In the genomic region with DNA sequence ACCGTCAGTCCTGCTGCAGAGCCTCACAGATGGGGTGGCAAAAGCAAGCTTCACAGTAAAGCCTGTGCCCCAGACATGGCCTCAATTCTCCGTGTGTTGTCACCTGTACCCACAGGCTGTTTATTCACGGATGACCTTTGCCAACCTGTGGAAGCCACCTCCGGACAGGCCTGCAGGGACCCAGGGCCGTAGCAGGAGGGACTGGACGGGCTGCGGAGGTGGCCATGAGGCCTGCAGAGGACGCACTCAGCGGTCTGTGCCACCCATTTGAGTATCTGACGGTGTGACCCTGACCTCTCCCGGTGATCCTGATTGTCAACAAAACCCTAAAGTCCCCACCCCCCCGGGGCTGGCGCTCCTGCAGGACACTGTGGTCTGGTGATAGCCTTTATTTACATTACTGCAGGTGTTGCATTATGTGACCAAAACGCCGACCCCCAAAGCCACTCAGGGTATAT, we compare ENCODE assay signal across 16 cellular contexts. TPM values are rescaled to one million over a fixed set of nuclear protein-coding genes. Genes with fewer than 3 reads are reported as not detected.
A peak's percentile ranks its signal among the peaks of the same experiment; 100 is the strongest.
DNase-seq lines count a peak whose midpoint lies in the region; TF ChIP-seq lines count a peak whose summit lies in the region.
"Had no signal": no experiment of that assay in that cellular context is flagged by ENCODE, and none has a peak within 500 bp of the region (broad histone marks: within the 10 kb centered on the region; RNA-seq: fewer than 3 reads in every experiment).

No MANE protein-coding gene starts in this region.

- no peak overlapping the region for H3K4me2 ChIP-seq in osteoblast (ENCODE audit: insufficient read depth, low read length)
- H3K4me2 ChIP-seq: A549 had no signal

- H3K79me2 ChIP-seq in osteoblast (ENCODE audit: insufficient read depth, low read length), result peaks cover 57% of the 10 kb centered on the region

- peaks cover 66% of the 10 kb centered on the region for H3K36me3 Mint-ChIP-seq in dendritic cell treated with granulocyte-macrophage colony-stimulating factor and Interleukin-4, amounts not matched to agents 40 ng/mL and 50 ng/mL, for 4 days (ENCODE audit: low read depth)

- DNase-seq in HuH-7.5 (ENCODE audit: low spot score) (peak; percentile 89), osteoblast (ENCODE audit: insufficient read length, low spot score, missing footprints) (peak; percentile 61), HCEC 1CT (no peak), DMS114 treated with DMSO at 0.1 percent for 48 hours (lab: John Stamatoyannopoulos, UW; ENCODE audit: unreplicated experiment) (no peak), iPS-NIHi7 (ENCODE audit: extremely low spot score) (no peak)
- DNase-seq: C1 segment of cervical spinal cord, DMS 273 treated with DMSO at 0.1 percent for 48 hours, GOT3, IMR-90, NCI-H2029, NCI-H2171, NCI-H748 treated with DMSO at 0.1 percent for 48 hours, PC-3 had no signal

- H4K20me1 ChIP-seq in osteoblast (ENCODE audit: insufficient read depth, low read length), result peaks cover 24% of the 10 kb centered on the region

- no peaks in the 10 kb centered on the region for H3K27me3 Mint-ChIP-seq in dendritic cell treated with granulocyte-macrophage colony-stimulating factor and Interleukin-4, amounts not matched to agents 40 ng/mL and 50 ng/mL, for 4 days

- H3K27ac ChIP-seq in 22Rv1 (0 out of 2 replicates have a peak overlapping the region, but pooled peaks have one; percentile 92), osteoblast (ENCODE audit: low read depth, low read length) (no peak overlapping the region)
- H3K27ac ChIP-seq: A549 had no signal

- TF ChIP-seq CTCF in 22Rv1 (IDR thresholded peaks at IDR 0.05) (no peak), osteoblast (IDR thresholded peaks at IDR 0.05; ENCODE audit: extremely low read depth, low read depth, low read length) (no peak)

- H3K4me3 ChIP-seq in osteoblast (ENCODE audit: insufficient read depth, low read length), result no peak overlapping the region
- H3K4me3 ChIP-seq: A549 had no signal

- peaks cover 30% of the 10 kb centered on the region for H3K4me1 Mint-ChIP-seq in dendritic cell treated with granulocyte-macrophage colony-stimulating factor and Interleukin-4, amounts not matched to agents 40 ng/mL and 50 ng/mL, for 4 days (ENCODE audit: low read depth)

- H3K4me1 ChIP-seq in osteoblast (ENCODE audit: insufficient read depth, low read length), result peaks cover 16% of the 10 kb centered on the region

- H3K9me3 ChIP-seq in osteoblast (ENCODE audit: low read depth, low read length), result no peaks in the 10 kb centered on the region
- H3K9me3 ChIP-seq: A549 had no signal

- intact Hi-C loops in dendritic cell treated with granulocyte-macrophage colony-stimulating factor and Interleukin-4, amounts not matched to agents 40 ng/mL and 50 ng/mL, for 4 days (cut with micrococcal nuclease), result no loop called here

- no peak overlapping the region for H2AFZ ChIP-seq in osteoblast (ENCODE audit: low read length)

- peak overlapping the region; percentile 18 for H3K27ac Mint-ChIP-seq in dendritic cell treated with granulocyte-macrophage colony-stimulating factor and Interleukin-4, amounts not matched to agents 40 ng/mL and 50 ng/mL, for 4 days

- H3K27me3 ChIP-seq in osteoblast (ENCODE audit: insufficient read depth, low read length), result no peaks in the 10 kb centered on the region

- peaks cover 14% of the 10 kb centered on the region for H3K36me3 ChIP-seq in osteoblast (ENCODE audit: insufficient read depth, low read length)

- H3K9me3 Mint-ChIP-seq in dendritic cell treated with granulocyte-macrophage colony-stimulating factor and Interleukin-4, amounts not matched to agents 40 ng/mL and 50 ng/mL, for 4 days, result no peaks in the 10 kb centered on the region

- no peak overlapping the region for H3K4me3 Mint-ChIP-seq in dendritic cell treated with granulocyte-macrophage colony-stimulating factor and Interleukin-4, amounts not matched to agents 40 ng/mL and 50 ng/mL, for 4 days

RNA-seq across cellular contexts. Expression of a gene that starts 7.8 kb away (rescaled TPM):
- total RNA-seq in osteoblast, result 6.9 and 11.5 TPM in 2 replicates

RNA-seq across cellular contexts. Expression of a gene that starts 14.1 kb away (rescaled TPM):
- 49.5 and 52.5 TPM in 2 replicates for total RNA-seq in osteoblast

RNA-seq across cellular contexts. Expression of a gene that starts 22.9 kb away (rescaled TPM):
- 8.5 and 9.4 TPM in 2 replicates for total RNA-seq in osteoblast

RNA-seq across cellular contexts. Expression of a gene that starts 34.0 kb away (rescaled TPM):
- total RNA-seq in osteoblast, result 3.3 and 3.8 TPM in 2 replicates

RNA-seq across cellular contexts. Expression of a gene that starts 34.0 kb away (rescaled TPM):
- 55.7 and 70.6 TPM in 2 replicates for total RNA-seq in osteoblast

Comparison
In these comparisons a context has a peak if more than half of its experiments do, and no peak if none do; other contexts are left out.
1. DNase-seq: peak in HuH-7.5 (single experiment) and osteoblast (single experiment); none in HCEC 1CT (single experiment), DMS114 treated with DMSO at 0.1 percent for 48 hours (single experiment) and iPS-NIHi7 (single experiment).